Comparison of ENCODE assay signal across 31 cellular contexts in genomic region chr5:123147741-123148140, GRCh38. TPM values are rescaled to one million over a fixed set of nuclear protein-coding genes. Genes with fewer than 3 reads are reported as not detected.
"Had no signal": no experiment of that assay in that cellular context is flagged by ENCODE, and none has a peak within 500 bp of the region (broad histone marks: within the 10 kb centered on the region; RNA-seq: fewer than 3 reads in every experiment).

No MANE protein-coding gene starts in this region.

- H3K4me2 ChIP-seq: SK-N-SH had no signal

- H3K36me3 ChIP-seq: MG63, SJSA1 had no signal

- H3K4me3 ChIP-seq: MG63, SJSA1 had no signal

- H3K9me3 ChIP-seq: MG63, SJSA1, SK-N-SH had no signal

- FAIRE-seq: TTC549 had no signal

- DNase-seq: activated CD4-positive, alpha-beta memory T cell treated with anti-CD3 and anti-CD28 coated beads for 36 hours; activated CD4-positive, alpha-beta T cell treated with anti-CD3 and anti-CD28 coated beads for 36 hours; activated CD4-positive, alpha-beta T cell treated with anti-CD3 and anti-CD28 coated beads, Interleukin-2, amount 50 U/mL, for 1 hour; activated CD8-positive, alpha-beta memory T cell treated with anti-CD3 and anti-CD28 coated beads for 24 hours; activated CD8-positive, alpha-beta memory T cell treated with anti-CD3 and anti-CD28 coated beads, Interleukin-2, amount 10 ng/mL, durations not matched to agents 7 days and 5 days; activated CD8-positive, alpha-beta memory T cell treated with anti-CD3 and anti-CD28 coated beads, Interleukin-2, amount 50 U/mL, for 48 hours; activated effector memory CD4-positive, alpha-beta T cell treated with Interleukin-2 at 50 U/mL for 16 hours; activated naive CD4-positive, alpha-beta T cell treated with anti-CD3 and anti-CD28 coated beads, Interleukin-2, amount 10 ng/mL, durations not matched to agents 7 days and 5 days; activated naive CD8-positive, alpha-beta T cell treated with anti-CD3 and anti-CD28 coated beads, Interleukin-2, amount 50 U/mL, for 24 hours; activated T-cell treated with anti-CD3 and anti-CD28 coated beads, Interleukin-2, amount 50 U/mL, for 48 hours; anterior cingulate cortex; caudate nucleus; cerebellar nuclear complex; Kasumi-1; KG1; MG63; MV-4-11; NCI-H1092; NCI-H1436 treated with DMSO at 0.1 percent for 48 hours; NCI-H2029; NCI-H510A; NCI-H526; NCI-H774; SHP77 treated with DMSO at 0.1 percent for 48 hours; SK-N-SH had no signal

- H3K4me1 ChIP-seq: SJSA1 had no signal

- H3K27me3 ChIP-seq: MG63, SJSA1 had no signal

- H3K27ac ChIP-seq: SJSA1 had no signal

- H3K9ac ChIP-seq: SK-N-SH had no signal

- ATAC-seq: activated CD4-positive, alpha-beta T cell treated with anti-CD3 and anti-CD28 coated beads for 36 hours; activated CD4-positive, CD25-positive, alpha-beta regulatory T cell treated with anti-CD3 and anti-CD28 coated beads, Interleukin-2, amount 50 U/mL, for 24 hours; activated CD8-positive, alpha-beta memory T cell treated with anti-CD3 and anti-CD28 coated beads, Interleukin-2, amount 10 ng/mL, durations not matched to agents 7 days and 5 days; activated naive CD8-positive, alpha-beta T cell treated with anti-CD3 and anti-CD28 coated beads, Interleukin-2, amount 50 U/mL, for 24 hours; Panc1; WTC11 had no signal

RNA-seq across cellular contexts. Expression of gene PRDM6, which starts 58.7 kb away (rescaled TPM):
- total RNA-seq: activated CD4-positive, alpha-beta memory T cell treated with anti-CD3 and anti-CD28 coated beads for 36 hours; activated CD4-positive, alpha-beta T cell treated with anti-CD3 and anti-CD28 coated beads for 36 hours; activated CD8-positive, alpha-beta memory T cell treated with anti-CD3 and anti-CD28 coated beads, Interleukin-2, amount 10 ng/mL, durations not matched to agents 7 days and 5 days; RPMI7951 had no signal
